ENCODE assay signal across 8 cellular contexts in the genomic region with DNA sequence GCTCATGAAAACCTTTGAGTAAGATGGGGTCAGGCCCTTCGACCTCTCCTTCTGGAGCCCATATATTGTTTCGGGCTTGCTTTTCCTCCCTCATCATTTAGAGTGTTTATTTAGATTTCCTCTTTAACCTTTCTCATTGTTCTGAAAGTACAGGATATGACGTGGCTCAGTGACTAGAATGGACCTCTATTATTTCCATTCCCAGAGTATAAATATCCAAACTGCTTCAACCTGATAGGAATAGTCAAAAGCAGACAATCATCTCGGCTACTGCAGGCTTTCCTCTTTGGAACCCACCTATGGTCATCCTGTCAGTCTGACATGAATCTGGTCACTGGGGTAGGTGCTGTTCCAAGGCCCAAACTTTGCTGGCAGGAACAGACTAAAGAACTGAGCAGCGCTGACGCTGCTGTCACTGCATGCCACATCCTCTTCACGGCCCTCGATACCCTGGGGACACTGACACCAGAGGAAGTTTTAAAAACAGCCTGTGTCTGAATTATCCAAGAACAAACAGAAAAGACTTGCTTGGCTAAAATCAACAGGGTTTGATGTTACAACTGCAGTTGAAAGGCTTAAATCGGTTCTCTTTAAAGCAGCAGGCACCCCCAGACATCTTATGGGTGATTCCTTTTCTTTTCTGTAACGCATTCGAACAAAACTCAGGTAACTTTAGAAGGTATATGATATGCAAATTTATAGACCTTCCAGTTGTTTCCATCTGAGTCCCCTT. TPM values are rescaled to one million over a fixed set of nuclear protein-coding genes. Genes with fewer than 3 reads are reported as not detected.
DNase-seq lines count a peak whose midpoint lies in the region; ATAC-seq, FAIRE-seq and TF ChIP-seq lines count a peak whose summit lies in the region.

No MANE protein-coding gene starts in this region.

- peaks cover 0 to 2% of the 10 kb centered on the region in 2 donors for H3K4me1 ChIP-seq in kidney (ENCODE audit: control insufficient read depth in 1 of 2, insufficient read depth in 1 of 2, low read depth in 1 of 2, low read length in 2 of 2)

- peaks cover 6% of the 10 kb centered on the region for H3K36me3 Mint-ChIP-seq in HFFc6 (ENCODE audit: low read depth)
- H3K36me3 Mint-ChIP-seq in activated naive CD4-positive, alpha-beta T cell treated with anti-CD3 and anti-CD28 coated beads, Interleukin-2, amount 50 U/mL, for 72 hours = peaks cover 2 to 3% of the 10 kb centered on the region in 2 donors
- no peaks in the 10 kb centered on the region for H3K36me3 Mint-ChIP-seq in stimulated activated naive B cell treated with anti-CD40 and anti-IgM and Interleukin-4, amounts not matched to agents 10 μg/mL and 1 μg/mL and 100 μg/mL, for 72 hours
- no peaks in the 10 kb centered on the region for H3K36me3 Mint-ChIP-seq in progenitor cell of endocrine pancreas (ENCODE audit: insufficient read depth)

- no peak for TF ChIP-seq CTCF in HFFc6 (IDR thresholded peaks at IDR 0.05)
- TF ChIP-seq CTCF in kidney (IDR thresholded peaks at IDR 0.05; ENCODE audit: borderline replicate concordance, extremely low read depth, insufficient read depth) = no peak
- TF ChIP-seq CTCF in D721Med (IDR thresholded peaks at IDR 0.05; ENCODE audit: insufficient read depth, missing control alignments) = no peak
- no peak for TF ChIP-seq CTCF in progenitor cell of endocrine pancreas (IDR thresholded peaks at IDR 0.05; ENCODE audit: unreplicated experiment)

- intact Hi-C loops in kidney (cut with DNase I) = no loop called here

- no peak for DNase-seq in HFFc6
- DNase-seq in NCI-H774 (lab: John Stamatoyannopoulos, UW) = peak; percentile 37
- peak in 1 of 2 donors; percentile 48 for DNase-seq in activated naive CD4-positive, alpha-beta T cell treated with anti-CD3 and anti-CD28 coated beads, Interleukin-2, amount 50 U/mL, for 72 hours (ENCODE audit: low spot score in 2 of 2)
- no peak for DNase-seq in kidney
- DNase-seq in stimulated activated naive B cell treated with anti-CD40 and anti-IgM and Interleukin-4, amounts not matched to agents 10 μg/mL and 1 μg/mL and 100 μg/mL, for 72 hours = peak; percentile 71
- no peak for DNase-seq in D721Med (ENCODE audit: insufficient read length, low spot score)
- DNase-seq in progenitor cell of endocrine pancreas (ENCODE audit: low spot score, unreplicated experiment) = no peak

- H3K4me3 Mint-ChIP-seq in HFFc6 (peak overlapping the region; percentile 79), progenitor cell of endocrine pancreas (ENCODE audit: low read depth) (no peak overlapping the region)
- peak overlapping the region; percentile 69 to 76 for H3K4me3 Mint-ChIP-seq in stimulated activated naive B cell treated with anti-CD40 and anti-IgM and Interleukin-4, amounts not matched to agents 10 μg/mL and 1 μg/mL and 100 μg/mL, for 72 hours

- H3K27ac Mint-ChIP-seq in HFFc6 (peak overlapping the region; percentile 91), progenitor cell of endocrine pancreas (no peak overlapping the region)
- H3K27ac Mint-ChIP-seq in activated naive CD4-positive, alpha-beta T cell treated with anti-CD3 and anti-CD28 coated beads, Interleukin-2, amount 50 U/mL, for 72 hours = peak overlapping the region; percentile 66 to 96
- H3K27ac Mint-ChIP-seq in stimulated activated naive B cell treated with anti-CD40 and anti-IgM and Interleukin-4, amounts not matched to agents 10 μg/mL and 1 μg/mL and 100 μg/mL, for 72 hours = peak overlapping the region; percentile 88

- FAIRE-seq in kidney (lab: Jason Lieb, UNC) = no peak
- FAIRE-seq in D721Med (lab: Jason Lieb, UNC) = no peak

- H3K9ac ChIP-seq in kidney (ENCODE audit: low read length in 2 of 2) = peak overlapping the region in 1 of 2 donors; percentile 7

- H3K27me3 Mint-ChIP-seq in HFFc6 (ENCODE audit: insufficient read depth) = peaks cover 1% of the 10 kb centered on the region
- H3K27me3 Mint-ChIP-seq in stimulated activated naive B cell treated with anti-CD40 and anti-IgM and Interleukin-4, amounts not matched to agents 10 μg/mL and 1 μg/mL and 100 μg/mL, for 72 hours = no peaks in the 10 kb centered on the region
- peaks cover 5% of the 10 kb centered on the region for H3K27me3 Mint-ChIP-seq in progenitor cell of endocrine pancreas

- no peaks in the 10 kb centered on the region for H3K36me3 ChIP-seq in kidney (ENCODE audit: control insufficient read depth in 1 of 2, insufficient read depth in 2 of 2, low read length in 2 of 2)

- no peak overlapping the region for H3K4me3 ChIP-seq in kidney (ENCODE audit: low read length in 2 of 2)

- H3K4me1 Mint-ChIP-seq in HFFc6 (ENCODE audit: low read depth) = peaks cover 63% of the 10 kb centered on the region
- H3K4me1 Mint-ChIP-seq in stimulated activated naive B cell treated with anti-CD40 and anti-IgM and Interleukin-4, amounts not matched to agents 10 μg/mL and 1 μg/mL and 100 μg/mL, for 72 hours = peaks cover 34 to 58% of the 10 kb centered on the region in 2 donors
- H3K4me1 Mint-ChIP-seq in progenitor cell of endocrine pancreas (ENCODE audit: low read depth) = peaks cover 19% of the 10 kb centered on the region

- peak; percentile 73 for ATAC-seq in GM18502 (IDR thresholded peaks at IDR 0.05; ENCODE audit: poor library complexity, unreplicated experiment)
- ATAC-seq in activated naive CD4-positive, alpha-beta T cell treated with anti-CD3 and anti-CD28 coated beads, Interleukin-2, amount 50 U/mL, for 72 hours = peak; percentile 66 to 69
- peak; percentile 88 to 90 for ATAC-seq in stimulated activated naive B cell treated with anti-CD40 and anti-IgM and Interleukin-4, amounts not matched to agents 10 μg/mL and 1 μg/mL and 100 μg/mL, for 72 hours (replicated peaks)

- H3K9me3 ChIP-seq in kidney (ENCODE audit: control insufficient read depth in 1 of 2, low read length in 2 of 2) = no peaks in the 10 kb centered on the region

- H3K27ac ChIP-seq in kidney (ENCODE audit: low read depth in 2 of 2, low read length in 2 of 2) = peak overlapping the region; percentile 29 to 76

- H3K9me3 Mint-ChIP-seq in HFFc6 = no peaks in the 10 kb centered on the region
- no peaks in the 10 kb centered on the region for H3K9me3 Mint-ChIP-seq in activated naive CD4-positive, alpha-beta T cell treated with anti-CD3 and anti-CD28 coated beads, Interleukin-2, amount 50 U/mL, for 72 hours
- H3K9me3 Mint-ChIP-seq in stimulated activated naive B cell treated with anti-CD40 and anti-IgM and Interleukin-4, amounts not matched to agents 10 μg/mL and 1 μg/mL and 100 μg/mL, for 72 hours = no peaks in the 10 kb centered on the region
- H3K9me3 Mint-ChIP-seq in progenitor cell of endocrine pancreas (ENCODE audit: low read depth) = no peaks in the 10 kb centered on the region

RNA-seq across cellular contexts. Expression of a gene that starts 5.0 kb away (rescaled TPM):
- 10 to 100 TPM; 87.6 to 97.3 (median 94.2) TPM for total RNA-seq in HFFc6 (2021; fragmentation: NEBNext Ultra II Directional; extraction: Animal tissue kit (Norgen Biotek cat#: 25700))
- 100 to 1,000 TPM in 1 of 2 donors, 10 to 100 TPM in 1; 94.7 to 109 TPM for total RNA-seq in activated naive CD4-positive, alpha-beta T cell treated with anti-CD3 and anti-CD28 coated beads, Interleukin-2, amount 50 U/mL, for 72 hours
- 50.9 TPM for total RNA-seq in kidney
- 35.1 TPM for polyA plus RNA-seq in kidney (ENCODE audit: insufficient read depth, low read depth, low replicate concordance)
- 115 TPM in 2 replicates for total RNA-seq in progenitor cell of endocrine pancreas

RNA-seq across cellular contexts. Expression of a gene that starts 22.7 kb away (rescaled TPM):
- total RNA-seq in HFFc6 (2021; fragmentation: NEBNext Ultra II Directional; extraction: Animal tissue kit (Norgen Biotek cat#: 25700)) = 1 to 10 TPM; 5.0 to 8.6 (median 6.6) TPM
- 1 to 10 TPM; 5.2 to 6.5 TPM for total RNA-seq in activated naive CD4-positive, alpha-beta T cell treated with anti-CD3 and anti-CD28 coated beads, Interleukin-2, amount 50 U/mL, for 72 hours
- total RNA-seq in kidney = 18.9 TPM
- 4.5 TPM for polyA plus RNA-seq in kidney (ENCODE audit: insufficient read depth, low read depth, low replicate concordance)
- 5.3 and 5.4 TPM in 2 replicates for total RNA-seq in progenitor cell of endocrine pancreas

Comparison
In these comparisons a context has a peak if more than half of its experiments do, and no peak if none do; other contexts are left out.
1. DNase-seq: peak in NCI-H774 (single experiment) and stimulated activated naive B cell treated with anti-CD40 and anti-IgM and Interleukin-4, amounts not matched to agents 10 μg/mL and 1 μg/mL and 100 μg/mL, for 72 hours (single experiment); none in HFFc6 (single experiment), kidney (single experiment), D721Med (single experiment) and progenitor cell of endocrine pancreas (single experiment).
2. Peak in every context shown above with its lines, with median percentiles within 50 percentile points of each other: ATAC-seq.